In the genomic region with DNA sequence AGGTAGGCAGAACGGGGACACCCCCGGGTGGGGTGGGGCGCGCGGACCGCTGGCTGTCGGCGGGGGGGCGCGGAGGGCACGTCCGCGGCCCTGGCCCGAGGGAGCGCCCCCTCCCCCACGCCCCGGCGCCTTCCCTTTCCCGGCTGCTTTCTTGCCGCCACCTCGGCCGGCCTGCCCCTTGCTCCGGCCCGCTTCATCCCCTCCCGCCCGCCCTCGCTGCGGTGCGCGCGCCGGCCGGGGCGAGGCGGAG, we compare ENCODE assay signal across 8 cellular contexts. TPM values are rescaled to one million over a fixed set of nuclear protein-coding genes. Genes with fewer than 3 reads are reported as not detected.
DNase-seq lines count a peak whose midpoint lies in the region; ATAC-seq and TF ChIP-seq lines count a peak whose summit lies in the region.

No MANE protein-coding gene starts in this region.

- H2AFZ ChIP-seq in SU-DHL-6 (ENCODE audit: low read depth, low read length, severe bottlenecking) = no peak overlapping the region

- H3K4me2 ChIP-seq in SU-DHL-6 (ENCODE audit: low read depth, low read length, poor library complexity, severe bottlenecking) = peak overlapping the region; percentile 33

- no peaks in the 10 kb centered on the region for H3K27me3 ChIP-seq in SU-DHL-6 (ENCODE audit: low read length)
- no peaks in the 10 kb centered on the region for H3K27me3 ChIP-seq in gastroesophageal sphincter
- H3K27me3 ChIP-seq in skeletal muscle tissue (ENCODE audit: control insufficient read depth in 3 of 3, insufficient read depth in 3 of 3, low read length in 3 of 3) = no peaks in the 10 kb centered on the region

- peaks cover 41% of the 10 kb centered on the region for H4K20me1 ChIP-seq in SU-DHL-6 (ENCODE audit: low read depth, low read length)

- H3K9ac ChIP-seq in SU-DHL-6 (ENCODE audit: low read length) (peak overlapping the region; percentile 96), skeletal muscle tissue (ENCODE audit: low read depth in 1 of 3, low read length in 3 of 3) (peak overlapping the region; percentile 96 to 98 (median 97))

- H3K27ac Mint-ChIP-seq in CD14-positive monocyte = peak overlapping the region; percentile 50 to 98 (median 88)

- H3K9me3 Mint-ChIP-seq in CD14-positive monocyte = peaks cover 0 to 6% (median 0%) of the 10 kb centered on the region in 7 donors

- peak; percentile 15 for ATAC-seq in GM21723 (IDR thresholded peaks at IDR 0.05; ENCODE audit: unreplicated experiment)
- no peak for ATAC-seq in gastroesophageal sphincter

- H3K4me3 ChIP-seq in SU-DHL-6 (ENCODE audit: insufficient read depth, low read length, poor library complexity, severe bottlenecking) = peak overlapping the region; percentile 72
- H3K4me3 ChIP-seq in gastroesophageal sphincter = peak overlapping the region; percentile 73 to 94
- H3K4me3 ChIP-seq in skeletal muscle tissue (ENCODE audit: low read length in 3 of 3) = peak overlapping the region; percentile 77 to 98 (median 97)

- H3K27ac ChIP-seq in SU-DHL-6 (ENCODE audit: low read depth, low read length) (peak overlapping the region; percentile 84), gastroesophageal sphincter (peak overlapping the region; percentile 93 to 100 (median 98)), skeletal muscle tissue (ENCODE audit: low read depth, low read length) (peak overlapping the region; percentile 99)

- DNase-seq in CD14-positive monocyte (ENCODE audit: low spot score) (no peak), NAMALWA (ENCODE audit: low spot score) (no peak), NCI-H2107 (lab: John Stamatoyannopoulos, UW) (no peak)
- DNase-seq in activated CD4-positive, alpha-beta T cell treated with anti-CD3 and anti-CD28 coated beads for 1 hour = no peak

- TF ChIP-seq POLR2A in gastroesophageal sphincter (IDR thresholded peaks at IDR 0.05) = no peak

- H3K79me2 ChIP-seq in SU-DHL-6 (ENCODE audit: insufficient read depth, low read length) = peaks cover 52% of the 10 kb centered on the region

- H3K9me3 ChIP-seq in SU-DHL-6 (ENCODE audit: insufficient read depth, low read length) (no peaks in the 10 kb centered on the region), gastroesophageal sphincter (no peaks in the 10 kb centered on the region), skeletal muscle tissue (ENCODE audit: control insufficient read depth in 3 of 3, low read length in 3 of 3) (no peaks in the 10 kb centered on the region)

- no peaks in the 10 kb centered on the region for H3K27me3 Mint-ChIP-seq in CD14-positive monocyte (ENCODE audit: low read depth in 3 of 3)

- peaks cover 41% of the 10 kb centered on the region for H3K4me1 Mint-ChIP-seq in CD14-positive monocyte

- TF ChIP-seq CTCF in CD14-positive monocyte (IDR thresholded peaks at IDR 0.05) (no peak), SU-DHL-6 (IDR thresholded peaks at IDR 0.05; ENCODE audit: insufficient read depth, low read length, poor library complexity, severe bottlenecking) (no peak), gastroesophageal sphincter (IDR thresholded peaks at IDR 0.05) (no peak)

- H3F3A ChIP-seq in SU-DHL-6 (ENCODE audit: insufficient read depth) = 0 out of 2 replicates have a peak, but pooled peaks cover under 1% of the 10 kb centered on the region

- TF ChIP-seq EP300 in gastroesophageal sphincter (IDR thresholded peaks at IDR 0.05) = no peak

- no peaks in the 10 kb centered on the region for H3K36me3 ChIP-seq in SU-DHL-6 (ENCODE audit: low read length)
- H3K36me3 ChIP-seq in gastroesophageal sphincter = no peaks in the 10 kb centered on the region
- H3K36me3 ChIP-seq in skeletal muscle tissue (ENCODE audit: control insufficient read depth in 3 of 3, insufficient read depth in 3 of 3, low read length in 3 of 3) = no peaks in the 10 kb centered on the region

- intact Hi-C loops in CD14-positive monocyte (cut with micrococcal nuclease) = loop anchor here (5.0 to 10.0 kb wide), 2 partner anchors 62 to 209 kb away; a partner anchor contains a TSS

- no peaks in the 10 kb centered on the region for H3K36me3 Mint-ChIP-seq in CD14-positive monocyte

- H3K4me1 ChIP-seq in gastroesophageal sphincter = peaks cover 11 to 48% (median 17%) of the 10 kb centered on the region in 3 donors
- peaks cover 30 to 35% (median 32%) of the 10 kb centered on the region in 3 donors for H3K4me1 ChIP-seq in skeletal muscle tissue (ENCODE audit: control insufficient read depth in 3 of 3, insufficient read depth in 3 of 3, low read length in 3 of 3)

- H3K4me3 Mint-ChIP-seq in CD14-positive monocyte = peak overlapping the region; percentile 83 to 95

- H3K9me2 ChIP-seq in SU-DHL-6 (replicated peaks; ENCODE audit: insufficient read depth, low read length) = no peaks in the 10 kb centered on the region

- WGBS in gastroesophageal sphincter (ENCODE audit: low coverage in 1 of 2), 2 donors = no CpG with 5 or more reads among the region's 35 CpGs

RNA-seq across cellular contexts. Expression of a gene that starts 0.4 kb away (rescaled TPM):
- polyA plus RNA-seq in CD14-positive monocyte = 100 to 1,000 TPM; 334 to 393 TPM
- total RNA-seq in gastroesophageal sphincter (100 to 1,000 TPM; 276 to 386 (median 317) TPM), skeletal muscle tissue (127 TPM)

RNA-seq across cellular contexts. Expression of a gene that starts 28.5 kb away (rescaled TPM):
- under 1 TPM in 1 of 2 donors, not detected in 1; 0.10 TPM for polyA plus RNA-seq in CD14-positive monocyte
- total RNA-seq in gastroesophageal sphincter = under 1 TPM in 2 of 4 donors, not detected in 2; 0.62 to 0.96 TPM
- not detected for total RNA-seq in skeletal muscle tissue
